Comparison of ENCODE assay signal across 1 cellular context in the genomic region with DNA sequence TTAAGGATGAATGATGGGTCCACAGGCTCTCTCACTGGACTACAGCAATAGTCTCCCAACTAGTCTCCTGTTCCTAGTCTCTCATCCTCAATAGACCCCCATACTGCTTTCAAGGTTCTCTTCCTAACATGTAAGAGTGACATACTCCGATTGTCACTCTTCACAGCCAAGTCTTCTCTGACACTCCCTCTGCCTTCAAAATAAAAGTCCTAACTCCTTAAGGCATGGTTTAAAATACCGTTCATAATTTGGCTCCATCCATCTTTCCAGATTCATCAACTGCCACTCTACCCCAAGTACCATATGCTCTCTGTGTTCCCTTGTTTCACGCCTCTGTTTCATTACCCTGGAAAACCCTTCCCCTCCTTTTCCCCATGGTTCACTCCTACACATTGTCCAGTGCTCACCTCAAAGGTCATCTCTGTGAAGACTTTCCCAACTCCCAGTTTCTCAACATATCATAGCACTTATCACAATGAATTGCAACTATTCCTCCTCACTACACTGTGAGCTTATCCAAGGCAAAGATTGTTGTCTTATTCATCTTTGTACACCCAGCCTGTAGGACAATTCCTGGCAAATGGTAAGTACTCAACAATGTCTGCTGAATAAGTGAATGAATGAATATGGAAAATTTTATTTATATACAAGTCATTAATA.
TF ChIP-seq lines count a peak whose summit lies in the region.

No MANE protein-coding gene starts in this region.

TF ChIP-seq in IMR-90, 13 proteins besides CTCF, POLR2A, EP300 and RAD21:
- no peak for TF ChIP-seq MAFK (IDR thresholded peaks at IDR 0.05; ENCODE audit: low read depth, low read length)
- TF ChIP-seq, protein P1, sequence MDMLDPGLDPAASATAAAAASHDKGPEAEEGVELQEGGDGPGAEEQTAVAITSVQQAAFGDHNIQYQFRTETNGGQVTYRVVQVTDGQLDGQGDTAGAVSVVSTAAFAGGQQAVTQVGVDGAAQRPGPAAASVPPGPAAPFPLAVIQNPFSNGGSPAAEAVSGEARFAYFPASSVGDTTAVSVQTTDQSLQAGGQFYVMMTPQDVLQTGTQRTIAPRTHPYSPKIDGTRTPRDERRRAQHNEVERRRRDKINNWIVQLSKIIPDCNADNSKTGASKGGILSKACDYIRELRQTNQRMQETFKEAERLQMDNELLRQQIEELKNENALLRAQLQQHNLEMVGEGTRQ (IDR thresholded peaks at IDR 0.05; ENCODE audit: low read depth, low read length) = no peak
- no peak for TF ChIP-seq RFX5 (IDR thresholded peaks at IDR 0.05; ENCODE audit: low read depth, low read length)
- no peak for TF ChIP-seq CHD1 (IDR thresholded peaks at IDR 0.05; ENCODE audit: low read depth, low read length)
- TF ChIP-seq MAZ (IDR thresholded peaks at IDR 0.05; ENCODE audit: borderline replicate concordance, low read depth, low read length) = no peak
- no peak for TF ChIP-seq FOS (IDR thresholded peaks at IDR 0.05; ENCODE audit: low read depth, low read length)
- no peak for TF ChIP-seq SMC3 (IDR thresholded peaks at IDR 0.05; ENCODE audit: low read depth, low read length)
- no peak for TF ChIP-seq BHLHE40 (IDR thresholded peaks at IDR 0.05; ENCODE audit: low read depth, low read length)
- no peak for TF ChIP-seq NFE2L2 (IDR thresholded peaks at IDR 0.05; ENCODE audit: low read depth, low read length)
- no peak for TF ChIP-seq CEBPB (IDR thresholded peaks at IDR 0.05; ENCODE audit: low read depth, low read length)
- TF ChIP-seq RCOR1 (IDR thresholded peaks at IDR 0.05; ENCODE audit: insufficient replicate concordance, low read length) = no peak
- TF ChIP-seq, protein P2, sequence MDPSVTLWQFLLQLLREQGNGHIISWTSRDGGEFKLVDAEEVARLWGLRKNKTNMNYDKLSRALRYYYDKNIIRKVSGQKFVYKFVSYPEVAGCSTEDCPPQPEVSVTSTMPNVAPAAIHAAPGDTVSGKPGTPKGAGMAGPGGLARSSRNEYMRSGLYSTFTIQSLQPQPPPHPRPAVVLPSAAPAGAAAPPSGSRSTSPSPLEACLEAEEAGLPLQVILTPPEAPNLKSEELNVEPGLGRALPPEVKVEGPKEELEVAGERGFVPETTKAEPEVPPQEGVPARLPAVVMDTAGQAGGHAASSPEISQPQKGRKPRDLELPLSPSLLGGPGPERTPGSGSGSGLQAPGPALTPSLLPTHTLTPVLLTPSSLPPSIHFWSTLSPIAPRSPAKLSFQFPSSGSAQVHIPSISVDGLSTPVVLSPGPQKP (IDR thresholded peaks at IDR 0.05; ENCODE audit: borderline replicate concordance, low read depth, low read length) = no peak
- no peak for TF ChIP-seq MXI1 (IDR thresholded peaks at IDR 0.05; ENCODE audit: borderline replicate concordance, low read depth, low read length)
